Comparison of ENCODE assay signal across 25 cellular contexts in genomic region chr17:48211787-48212186, GRCh38.
A peak's percentile ranks its signal among the peaks of the same experiment; 100 is the strongest.
DNase-seq lines count a peak whose midpoint lies in the region; ATAC-seq, FAIRE-seq and TF ChIP-seq lines count a peak whose summit lies in the region.
"Had no signal": no experiment of that assay in that cellular context is flagged by ENCODE, and none has a peak within 500 bp of the region (broad histone marks: within the 10 kb centered on the region; RNA-seq: fewer than 3 reads in every experiment).

No MANE protein-coding gene starts in this region.

- 15% methylated on average over 4 of the region's 4 CpGs for WGBS in HepG2 (ENCODE audit: low lambda C conversion rate)
- WGBS in right lobe of liver (ENCODE audit: insufficient coverage, low coverage, low lambda C conversion rate, missing lambda C conversion rate), result 80% methylated on average over 4 of the region's 4 CpGs
- WGBS in H1 (ENCODE audit: extremely low coverage in 1 of 2, insufficient coverage in 1 of 2, insufficient read length in 1 of 2, insufficient replicate concordance in 2 of 2, low coverage in 1 of 2, low lambda C conversion rate in 2 of 2, missing lambda C conversion rate in 1 of 2), 2 experiments, result 65% methylated on average over 4 of the region's 4 CpGs; no CpG with 5 or more reads in 1 of the 2 experiments

- TF ChIP-seq EP300 in HepG2 (IDR thresholded peaks at IDR 0.05; ENCODE audit: low read depth in 2 of 2, low read length in 2 of 2) (no peak), HepG2 (CRISPR knock-in tag; IDR thresholded peaks at IDR 0.05; ENCODE audit: borderline replicate concordance) (no peak), H1 (IDR thresholded peaks at IDR 0.05; ENCODE audit: borderline replicate concordance in 1 of 2, low read depth in 2 of 2, low read length in 2 of 2) (no peak)

- H3K27me3 Mint-ChIP-seq in T-helper 17 cell, result no peaks in the 10 kb centered on the region
- H3K27me3 Mint-ChIP-seq: CD4-positive, alpha-beta memory T cell had no signal

- H3K27ac ChIP-seq in HepG2 (ENCODE audit: extremely low read length, insufficient read depth, low read length) (no peak overlapping the region), right lobe of liver (no peak overlapping the region), H1 (ENCODE audit: low read depth, low read length) (no peak overlapping the region)
- H3K27ac ChIP-seq: A549; BLaER1 treated with 17β-estradiol and CSF1 and Interleukin-3, amounts not matched to agents 10 nM and 100 nM had no signal

- ATAC-seq in HepG2 (no peak), right lobe of liver (no peak), T-helper 17 cell (no peak)
- ATAC-seq: A549, GM23338 had no signal

- no peak overlapping the region for H4K91ac ChIP-seq in H1 (replicated peaks; ENCODE audit: insufficient read length, low read length)

- intact Hi-C loops in HepG2 (cut with micrococcal nuclease; ENCODE audit: unreplicated experiment), result no loop called here
- intact Hi-C loops in right lobe of liver (cut with DNase I), result no loop called here

- no peaks in the 10 kb centered on the region for H3K36me3 Mint-ChIP-seq in T-helper 17 cell (ENCODE audit: low read depth)
- H3K36me3 Mint-ChIP-seq: CD14-positive monocyte had no signal

- H3K79me1 ChIP-seq in H1 (ENCODE audit: low read depth, low read length), result no peaks in the 10 kb centered on the region

- H3K4me1 ChIP-seq in HepG2 (ENCODE audit: insufficient read depth, low read length) (no peaks in the 10 kb centered on the region), right lobe of liver (no peaks in the 10 kb centered on the region), H1 (replicated peaks in 1 of 4; ENCODE audit: control insufficient read depth in 3 of 4, insufficient read depth in 4 of 4, low read length in 3 of 4) (no peaks in the 10 kb centered on the region)
- H3K4me1 ChIP-seq: A549; BE2C; BLaER1 treated with 17β-estradiol and CSF1 and Interleukin-3, amounts not matched to agents 10 nM and 100 nM; HAP-1 had no signal

- no TSS peak for BruUV-seq in HepG2 (replicated peaks; lab: Mats Ljungman, UMichigan)

- no peak overlapping the region for H3K23ac ChIP-seq in H1 (ENCODE audit: insufficient read length)

- no peak for TF ChIP-seq POLR2A in HepG2 (IDR thresholded peaks at IDR 0.05; ENCODE audit: insufficient read depth in 1 of 2, low read depth in 2 of 2, low read length in 2 of 2)
- TF ChIP-seq POLR2A in right lobe of liver (IDR thresholded peaks at IDR 0.05), result no peak
- TF ChIP-seq POLR2A in H1 (IDR thresholded peaks at IDR 0.05; ENCODE audit: control extremely low read depth in 1 of 2, low read depth in 2 of 2, low read length in 2 of 2), result no peak
- no peak for TF ChIP-seq POLR2A in erythroblast (IDR thresholded peaks at IDR 0.05; ENCODE audit: low read length)

- H3K27ac Mint-ChIP-seq in T-helper 17 cell, result peak overlapping the region; percentile 61
- H3K27ac Mint-ChIP-seq: CD14-positive monocyte, GM23338, HFFc6 had no signal

- FAIRE-seq in HepG2 (lab: Jason Lieb, UNC) (no peak), H1 (lab: Jason Lieb, UNC) (no peak)
- FAIRE-seq: A549, GM12891, GM18507, H54 had no signal

- H2BK120ac ChIP-seq in H1 (replicated peaks; ENCODE audit: low read depth, low read length), result no peak overlapping the region

- H3K18ac ChIP-seq in H1 (ENCODE audit: extremely low read depth, low read length), result no peak overlapping the region

- peaks cover 26% of the 10 kb centered on the region for H3K4me1 Mint-ChIP-seq in T-helper 17 cell
- H3K4me1 Mint-ChIP-seq: CD14-positive monocyte, GM23338 had no signal

- DNase-seq in HepG2 (ENCODE audit: low spot score) (no peak), right lobe of liver (no peak), T-helper 17 cell (no peak), H1 (ENCODE audit: low read depth in 1 of 2, low spot score in 2 of 2) (no peak), SIG-M5 (lab: John Stamatoyannopoulos, UW) (no peak), erythroblast (lab: John Stamatoyannopoulos, UW) (no peak)
- DNase-seq: 8988T; ACHN; AML-193; BE2C; Calu3; CD4-positive, alpha-beta memory T cell; COR-L47; DMS53; DMS79 treated with DMSO at 0.1 percent for 48 hours; GF-D8; HFFc6 had no signal

- no peak overlapping the region for H3K4me3 ChIP-seq in HepG2 (replicated peaks in 1 of 3; ENCODE audit: insufficient read depth in 1 of 3, low read depth in 2 of 3, low read length in 3 of 3)
- no peak overlapping the region for H3K4me3 ChIP-seq in right lobe of liver
- H3K4me3 ChIP-seq in H1 (ENCODE audit: extremely low read depth in 1 of 4, insufficient read depth in 2 of 4, low read depth in 3 of 4, low read length in 4 of 4), result no peak overlapping the region
- H3K4me3 ChIP-seq: A549; BLaER1 treated with 17β-estradiol and CSF1 and Interleukin-3, amounts not matched to agents 10 nM and 100 nM; GM23338; HAP-1 had no signal

- no peak overlapping the region for H2BK20ac ChIP-seq in H1 (ENCODE audit: low read length)

- no peaks in the 10 kb centered on the region for H3K23me2 ChIP-seq in H1 (ENCODE audit: low read depth, low read length)

- no peak overlapping the region for H2AK5ac ChIP-seq in H1 (ENCODE audit: low read depth, low read length)

- H3K4me2 ChIP-seq in HepG2 (ENCODE audit: low read depth, low read length) (no peak overlapping the region), H1 (ENCODE audit: insufficient read depth in 1 of 2, low read depth in 2 of 2, low read length in 2 of 2) (no peak overlapping the region)
- H3K4me2 ChIP-seq: A549; BLaER1 treated with 17β-estradiol and CSF1 and Interleukin-3, amounts not matched to agents 10 nM and 100 nM; GM23338 had no signal

- H3K79me2 ChIP-seq in HepG2 (ENCODE audit: insufficient read depth, low read length) (no peaks in the 10 kb centered on the region), H1 (ENCODE audit: control insufficient read depth in 1 of 2, insufficient read depth in 2 of 2, low read length in 2 of 2) (no peaks in the 10 kb centered on the region)

- no peak overlapping the region for H4K8ac ChIP-seq in H1 (ENCODE audit: extremely low read depth, insufficient read depth, low read length)

- POLR2A ChIA-PET in HepG2 (lab: Yijun Ruan, JAX), result no interaction called here
- POLR2A ChIA-PET in H1 (lab: Charles Lee; ENCODE audit: partially characterized antibody), result no interaction called here

- peak overlapping the region; percentile 26; the same call in 1 of the 2 replicates for H2BK15ac ChIP-seq in H1 (ENCODE audit: low read length)

- H3K4ac ChIP-seq in H1 (replicated peaks; ENCODE audit: insufficient read length, low read depth, low read length), result no peak overlapping the region

- no peaks in the 10 kb centered on the region for H4K20me1 ChIP-seq in HepG2 (ENCODE audit: insufficient read depth, low read length)
- H4K20me1 ChIP-seq in H1 (replicated peaks in 1 of 2; ENCODE audit: control insufficient read depth in 1 of 2, insufficient read depth in 2 of 2, low read length in 2 of 2), result no peaks in the 10 kb centered on the region
- H4K20me1 ChIP-seq: BLaER1 treated with 17β-estradiol and CSF1 and Interleukin-3, amounts not matched to agents 10 nM and 100 nM had no signal

- no peak overlapping the region for H3K14ac ChIP-seq in H1 (ENCODE audit: insufficient read length)

- H2AFZ ChIP-seq in HepG2 (ENCODE audit: low read length), result no peak overlapping the region
- H2AFZ ChIP-seq in H1 (ENCODE audit: low read length), result peak overlapping the region; percentile 31; the same call in 1 of the 2 replicates
- H2AFZ ChIP-seq: GM23338 had no signal

- H3K4me3 Mint-ChIP-seq in T-helper 17 cell, result no peak overlapping the region
- H3K4me3 Mint-ChIP-seq: CD14-positive monocyte; CD4-positive, alpha-beta memory T cell; GM23338; HFFc6 had no signal

- TF ChIP-seq RAD21 in HepG2 (CRISPR knock-in tag; IDR thresholded peaks at IDR 0.05), result no peak
- TF ChIP-seq RAD21 in H1 (IDR thresholded peaks at IDR 0.05 in 1 of 2, conservative IDR thresholded peaks at IDR 0.05 in 1 of 2; ENCODE audit: low read depth in 2 of 2, low read length in 2 of 2), result no peak

- CTCF ChIA-PET in HepG2 (lab: Yijun Ruan, JAX; ENCODE audit: low intra/inter-chr PET ratio, low total read pairs) (no interaction called here), H1 (lab: Charles Lee; ENCODE audit: partially characterized antibody) (interaction anchor here (0.9 to 7.2 kb wide), 5 partner anchors 16 to 185 kb away, joined by 3 to 61 read pairs (median 3); no protein-coding TSS in a partner anchor)

- H3K36me3 ChIP-seq in HepG2 (replicated peaks in 1 of 2; ENCODE audit: control insufficient read depth in 1 of 2, insufficient read depth in 2 of 2, low read length in 2 of 2) (no peaks in the 10 kb centered on the region), right lobe of liver (no peaks in the 10 kb centered on the region), H1 (ENCODE audit: control insufficient read depth in 2 of 4, insufficient read depth in 4 of 4, low read length in 3 of 4) (no peaks in the 10 kb centered on the region)
- H3K36me3 ChIP-seq: BE2C; BLaER1 treated with 17β-estradiol and CSF1 and Interleukin-3, amounts not matched to agents 10 nM and 100 nM; HAP-1 had no signal

- H3K9me3 ChIP-seq in HepG2 (ENCODE audit: low read length) (no peaks in the 10 kb centered on the region), right lobe of liver (no peaks in the 10 kb centered on the region), T-helper 17 cell (ENCODE audit: control insufficient read depth, low read length, poor library complexity, severe bottlenecking) (no peaks in the 10 kb centered on the region), H1 (ENCODE audit: insufficient read depth in 2 of 2, low read depth in 1 of 2, low read length in 1 of 2) (no peaks in the 10 kb centered on the region)
- H3K9me3 ChIP-seq: A549; BE2C; BLaER1 treated with 17β-estradiol and CSF1 and Interleukin-3, amounts not matched to agents 10 nM and 100 nM; HAP-1 had no signal

- no peak overlapping the region for H2BK5ac ChIP-seq in H1 (ENCODE audit: low read depth, low read length)

- H3K9ac ChIP-seq in HepG2 (ENCODE audit: insufficient read depth, low read depth, low read length) (no peak overlapping the region), H1 (replicated peaks in 1 of 4; ENCODE audit: extremely low read depth in 1 of 4, low read depth in 3 of 4, low read length in 3 of 4) (no peak overlapping the region)
- H3K9ac ChIP-seq: BLaER1 treated with 17β-estradiol and CSF1 and Interleukin-3, amounts not matched to agents 10 nM and 100 nM had no signal

- no peak overlapping the region for H3K56ac ChIP-seq in H1 (replicated peaks; ENCODE audit: insufficient read length, low read depth, low read length)

- H3K27me3 ChIP-seq in HepG2 (ENCODE audit: control insufficient read depth in 1 of 2, insufficient read depth in 2 of 2, low read length in 2 of 2) (peaks cover 0 to 14% of the 10 kb centered on the region in 2 experiments; a peak in 2 of 5 replicates), right lobe of liver (no peaks in the 10 kb centered on the region), H1 (replicated peaks in 1 of 4; ENCODE audit: control insufficient read depth in 3 of 4, extremely low read depth in 1 of 4, insufficient read depth in 3 of 4, low read length in 3 of 4) (no peaks in the 10 kb centered on the region)
- H3K27me3 ChIP-seq: BLaER1 treated with 17β-estradiol and CSF1 and Interleukin-3, amounts not matched to agents 10 nM and 100 nM had no signal

- no peak for TF ChIP-seq CTCF in HepG2 (CRISPR knock-in tag; IDR thresholded peaks at IDR 0.05)
- TF ChIP-seq CTCF in right lobe of liver (IDR thresholded peaks at IDR 0.05), result no peak
- TF ChIP-seq CTCF in H1 (IDR thresholded peaks at IDR 0.05; ENCODE audit: control extremely low read depth in 1 of 3, insufficient read depth in 1 of 3, low read depth in 1 of 3, low read length in 3 of 3), result no peak

- H4K5ac ChIP-seq in H1 (ENCODE audit: insufficient read length, low read depth, low read length), result no peak overlapping the region

- no peak overlapping the region for H2BK12ac ChIP-seq in H1 (ENCODE audit: low read depth, low read length)

- in situ Hi-C loops in HepG2 (cut with HindIII; ENCODE audit: extremely low pct_ligation_motif_present, low pct_unique_long_range_greater_than_20kb), result no loop called here
